In the genomic region with DNA sequence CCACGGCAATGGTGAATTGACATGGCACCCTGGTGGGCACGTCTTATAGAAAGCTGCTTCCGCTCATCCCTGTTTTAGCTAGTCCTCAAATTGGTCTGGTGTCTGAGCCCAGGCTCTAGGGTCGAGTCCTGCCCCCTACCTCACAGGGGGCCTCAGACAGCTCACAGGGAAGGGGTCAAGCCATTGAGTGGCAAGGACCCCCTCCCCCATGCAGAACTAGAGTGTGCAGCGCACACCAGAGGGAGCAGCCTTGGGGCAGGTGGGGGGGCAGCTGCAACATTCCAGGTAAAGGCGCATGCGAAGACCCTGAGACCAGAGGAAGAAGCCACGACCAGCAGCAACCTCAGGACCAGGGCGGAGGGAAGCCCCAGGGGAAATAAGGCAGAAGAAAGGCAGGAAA, we compare ENCODE assay signal across 1 cellular context.
TF ChIP-seq lines count a peak whose summit lies in the region.

No MANE protein-coding gene starts in this region.

TF ChIP-seq in WTC11, 78 proteins besides CTCF, POLR2A, EP300 and RAD21 (continued from another document):
- TF ChIP-seq, protein P1, sequence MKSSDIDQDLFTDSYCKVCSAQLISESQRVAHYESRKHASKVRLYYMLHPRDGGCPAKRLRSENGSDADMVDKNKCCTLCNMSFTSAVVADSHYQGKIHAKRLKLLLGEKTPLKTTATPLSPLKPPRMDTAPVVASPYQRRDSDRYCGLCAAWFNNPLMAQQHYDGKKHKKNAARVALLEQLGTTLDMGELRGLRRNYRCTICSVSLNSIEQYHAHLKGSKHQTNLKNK (CRISPR knock-in tag; IDR thresholded peaks at IDR 0.05), result no peak
- TF ChIP-seq, protein P2, sequence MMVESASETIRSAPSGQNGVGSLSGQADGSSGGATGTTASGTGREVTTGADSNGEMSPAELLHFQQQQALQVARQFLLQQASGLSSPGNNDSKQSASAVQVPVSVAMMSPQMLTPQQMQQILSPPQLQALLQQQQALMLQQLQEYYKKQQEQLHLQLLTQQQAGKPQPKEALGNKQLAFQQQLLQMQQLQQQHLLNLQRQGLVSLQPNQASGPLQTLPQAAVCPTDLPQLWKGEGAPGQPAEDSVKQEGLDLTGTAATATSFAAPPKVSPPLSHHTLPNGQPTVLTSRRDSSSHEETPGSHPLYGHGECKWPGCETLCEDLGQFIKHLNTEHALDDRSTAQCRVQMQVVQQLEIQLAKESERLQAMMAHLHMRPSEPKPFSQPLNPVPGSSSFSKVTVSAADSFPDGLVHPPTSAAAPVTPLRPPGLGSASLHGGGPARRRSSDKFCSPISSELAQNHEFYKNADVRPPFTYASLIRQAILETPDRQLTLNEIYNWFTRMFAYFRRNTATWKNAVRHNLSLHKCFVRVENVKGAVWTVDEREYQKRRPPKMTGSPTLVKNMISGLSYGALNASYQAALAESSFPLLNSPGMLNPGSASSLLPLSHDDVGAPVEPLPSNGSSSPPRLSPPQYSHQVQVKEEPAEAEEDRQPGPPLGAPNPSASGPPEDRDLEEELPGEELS (CRISPR knock-in tag; IDR thresholded peaks at IDR 0.05), result no peak
- no peak for TF ChIP-seq TEAD4 (CRISPR knock-in tag; IDR thresholded peaks at IDR 0.05)
- no peak for TF ChIP-seq ZNF263 (CRISPR knock-in tag; IDR thresholded peaks at IDR 0.05; ENCODE audit: low read depth)
- no peak for TF ChIP-seq SMAD3 (CRISPR knock-in tag; IDR thresholded peaks at IDR 0.05; ENCODE audit: borderline replicate concordance)
- TF ChIP-seq ELF4 (CRISPR knock-in tag; IDR thresholded peaks at IDR 0.05; ENCODE audit: low read depth), result no peak
- TF ChIP-seq ZNF423 (CRISPR knock-in tag; IDR thresholded peaks at IDR 0.05), result no peak
- no peak for TF ChIP-seq GABPB1 (CRISPR knock-in tag; IDR thresholded peaks at IDR 0.05)
- TF ChIP-seq NR1H2 (CRISPR knock-in tag; IDR thresholded peaks at IDR 0.05), result no peak
- TF ChIP-seq, protein P3, sequence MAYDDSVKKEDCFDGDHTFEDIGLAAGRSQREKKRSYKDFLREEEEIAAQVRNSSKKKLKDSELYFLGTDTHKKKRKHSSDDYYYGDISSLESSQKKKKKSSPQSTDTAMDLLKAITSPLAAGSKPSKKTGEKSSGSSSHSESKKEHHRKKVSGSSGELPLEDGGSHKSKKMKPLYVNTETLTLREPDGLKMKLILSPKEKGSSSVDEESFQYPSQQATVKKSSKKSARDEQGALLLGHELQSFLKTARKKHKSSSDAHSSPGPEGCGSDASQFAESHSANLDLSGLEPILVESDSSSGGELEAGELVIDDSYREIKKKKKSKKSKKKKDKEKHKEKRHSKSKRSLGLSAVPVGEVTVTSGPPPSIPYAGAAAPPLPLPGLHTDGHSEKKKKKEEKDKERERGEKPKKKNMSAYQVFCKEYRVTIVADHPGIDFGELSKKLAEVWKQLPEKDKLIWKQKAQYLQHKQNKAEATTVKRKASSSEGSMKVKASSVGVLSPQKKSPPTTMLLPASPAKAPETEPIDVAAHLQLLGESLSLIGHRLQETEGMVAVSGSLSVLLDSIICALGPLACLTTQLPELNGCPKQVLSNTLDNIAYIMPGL (CRISPR knock-in tag; IDR thresholded peaks at IDR 0.05), result no peak
- TF ChIP-seq CREB1 (CRISPR knock-in tag; IDR thresholded peaks at IDR 0.05), result no peak
- no peak for TF ChIP-seq JUN (CRISPR knock-in tag; IDR thresholded peaks at IDR 0.05)
- no peak for TF ChIP-seq ZNF396 (CRISPR knock-in tag; IDR thresholded peaks at IDR 0.05; ENCODE audit: borderline replicate concordance)
